In genomic region chr4:113050361-113050760, GRCh38 we compare ENCODE assay signal across 19 cellular contexts. TPM values are rescaled to one million over a fixed set of nuclear protein-coding genes. Genes with fewer than 3 reads are reported as not detected.
DNase-seq lines count a peak whose midpoint lies in the region; TF ChIP-seq lines count a peak whose summit lies in the region.
"Had no signal": no experiment of that assay in that cellular context is flagged by ENCODE, and none has a peak within 500 bp of the region (broad histone marks: within the 10 kb centered on the region; RNA-seq: fewer than 3 reads in every experiment).

No MANE protein-coding gene starts in this region.

- no CpG with 5 or more reads among the region's 2 CpGs for WGBS in neuronal stem cell (ENCODE audit: extremely low coverage in 2 of 2, insufficient read length in 2 of 2, insufficient replicate concordance in 1 of 2), 2 donors

- DNase-seq in NT2/D1 (ENCODE audit: low read depth, low spot score) (peak; percentile 9), head of caudate nucleus (peak in 23 of 42 donors; percentile 7 to 64 (median 30)), neuronal stem cell (ENCODE audit: low spot score) (no peak), CD14-positive monocyte (ENCODE audit: low spot score) (no peak), NK-92 (lab: John Stamatoyannopoulos, UW; ENCODE audit: unreplicated experiment) (no peak)
- no peak for DNase-seq in stimulated activated CD4-positive, alpha-beta T cell treated with anti-CD3 and anti-CD28 coated beads, Interleukin-1b, Interleukin-23, amount 100 ng/mL, for 48 hours
- DNase-seq: activated CD4-positive, alpha-beta T cell treated with anti-CD3 and anti-CD28 coated beads, Interleukin-2, amount 50 U/mL, for 4 hours; activated naive CD4-positive, alpha-beta T cell treated with anti-CD3 and anti-CD28 coated beads, Interleukin-2, amount 10 ng/mL, durations not matched to agents 7 days and 5 days; AML-193; dermis blood vessel endothelial cell; esophagus squamous epithelium; left cardiac atrium; NCI-H2171; SW 1271 had no signal

- peaks cover 28% of the 10 kb centered on the region for H3K4me1 ChIP-seq in HUES48 (ENCODE audit: control insufficient read depth, insufficient read depth, low read length)
- H3K4me1 ChIP-seq in NT2/D1 (ENCODE audit: insufficient read depth, insufficient read length), result no peaks in the 10 kb centered on the region
- peaks cover 5 to 9% of the 10 kb centered on the region in 2 donors for H3K4me1 ChIP-seq in neuronal stem cell (ENCODE audit: control insufficient read depth in 2 of 2, insufficient read depth in 1 of 2, low read depth in 1 of 2, low read length in 2 of 2)
- H3K4me1 ChIP-seq: esophagus squamous epithelium had no signal

- H4K91ac ChIP-seq in neuronal stem cell (ENCODE audit: low read depth, low read length, poor library complexity), result no peak overlapping the region

- H3K4me3 ChIP-seq in HUES48 (ENCODE audit: low read depth, low read length), result peak overlapping the region; percentile 33
- H3K4me3 ChIP-seq in NT2/D1 (ENCODE audit: insufficient read length, low read depth), result no peak overlapping the region
- H3K4me3 ChIP-seq in neuronal stem cell (ENCODE audit: low read length in 2 of 2), result no peak overlapping the region
- H3K4me3 ChIP-seq: K562 had no signal

- H3K9ac ChIP-seq in HUES48 (ENCODE audit: low read depth, low read length) (no peak overlapping the region), NT2/D1 (ENCODE audit: insufficient read length, low read depth) (no peak overlapping the region), neuronal stem cell (ENCODE audit: low read depth, low read length, poor library complexity) (no peak overlapping the region)

- peaks cover 0 to 1% (median 0%) of the 10 kb centered on the region in 7 donors for H3K9me3 Mint-ChIP-seq in CD14-positive monocyte
- H3K9me3 Mint-ChIP-seq: activated naive CD4-positive, alpha-beta T cell treated with anti-CD3 and anti-CD28 coated beads, Interleukin-2, amount 10 ng/mL, durations not matched to agents 7 days and 5 days had no signal

- H3K14ac ChIP-seq in neuronal stem cell (ENCODE audit: low read length), result no peak overlapping the region

- peak overlapping the region; percentile 36 for H3K27ac ChIP-seq in HUES48 (ENCODE audit: low read depth, low read length)
- no peak overlapping the region for H3K27ac ChIP-seq in neuronal stem cell (replicated peaks; ENCODE audit: low read length)
- H3K27ac ChIP-seq: esophagus squamous epithelium, HL-60, tibial nerve had no signal

- H3K4ac ChIP-seq in neuronal stem cell (ENCODE audit: low read length), result no peak overlapping the region

- H2AK5ac ChIP-seq in neuronal stem cell (ENCODE audit: low read depth, low read length), result no peak overlapping the region

- H3K79me1 ChIP-seq in neuronal stem cell (ENCODE audit: low read depth, low read length), result no peaks in the 10 kb centered on the region

- H3K9me3 ChIP-seq in HUES48 (ENCODE audit: control insufficient read depth, insufficient read depth, low read length) (no peaks in the 10 kb centered on the region), NT2/D1 (ENCODE audit: insufficient read depth, low read length) (no peaks in the 10 kb centered on the region), neuronal stem cell (replicated peaks in 1 of 2; ENCODE audit: control insufficient read depth in 2 of 2, insufficient read depth in 1 of 2, low read depth in 1 of 2, low read length in 2 of 2) (no peaks in the 10 kb centered on the region)
- H3K9me3 ChIP-seq: esophagus squamous epithelium, tibial nerve had no signal

- H3K36me3 ChIP-seq in HUES48 (ENCODE audit: control insufficient read depth, insufficient read depth, low read length) (no peaks in the 10 kb centered on the region), NT2/D1 (ENCODE audit: insufficient read depth, insufficient read length, low read length) (no peaks in the 10 kb centered on the region), neuronal stem cell (replicated peaks in 1 of 2; ENCODE audit: control insufficient read depth in 2 of 2, insufficient read depth in 2 of 2, low read length in 2 of 2) (no peaks in the 10 kb centered on the region)
- H3K36me3 ChIP-seq: esophagus squamous epithelium, tibial nerve had no signal

- H2AFZ ChIP-seq in neuronal stem cell (ENCODE audit: low read length), result peak overlapping the region; percentile 51

- intact Hi-C loops in head of caudate nucleus (cut with DNase I), result no loop called here
- intact Hi-C loops in CD14-positive monocyte (cut with micrococcal nuclease), result no loop called here

- no peak overlapping the region for H3K27ac Mint-ChIP-seq in CD14-positive monocyte
- H3K27ac Mint-ChIP-seq: activated naive CD4-positive, alpha-beta T cell treated with anti-CD3 and anti-CD28 coated beads, Interleukin-2, amount 10 ng/mL, durations not matched to agents 7 days and 5 days; progenitor cell of endocrine pancreas had no signal

- no peak overlapping the region for H3K23ac ChIP-seq in neuronal stem cell (ENCODE audit: low read depth, low read length, poor library complexity)

- no peak overlapping the region for H3K4me3 Mint-ChIP-seq in CD14-positive monocyte
- H3K4me3 Mint-ChIP-seq: activated naive CD4-positive, alpha-beta T cell treated with anti-CD3 and anti-CD28 coated beads, Interleukin-2, amount 10 ng/mL, durations not matched to agents 7 days and 5 days had no signal

- no peaks in the 10 kb centered on the region for H3K4me1 Mint-ChIP-seq in CD14-positive monocyte
- H3K4me1 Mint-ChIP-seq: activated naive CD4-positive, alpha-beta T cell treated with anti-CD3 and anti-CD28 coated beads, Interleukin-2, amount 10 ng/mL, durations not matched to agents 7 days and 5 days had no signal

- H2BK120ac ChIP-seq in neuronal stem cell (ENCODE audit: low read depth, low read length), result no peak overlapping the region

- H3K27me3 Mint-ChIP-seq in CD14-positive monocyte (ENCODE audit: low read depth in 3 of 3), result peaks cover 0 to 2% (median 0%) of the 10 kb centered on the region in 3 donors
- H3K27me3 Mint-ChIP-seq: progenitor cell of endocrine pancreas had no signal

- peak overlapping the region; percentile 53 for H3K4me2 ChIP-seq in neuronal stem cell (ENCODE audit: insufficient read depth, low read length, poor library complexity, severe bottlenecking)

- no peak overlapping the region for H2BK15ac ChIP-seq in neuronal stem cell (ENCODE audit: low read length)

- H2BK12ac ChIP-seq in neuronal stem cell (ENCODE audit: low read length), result no peak overlapping the region

- no peaks in the 10 kb centered on the region for H3K36me3 Mint-ChIP-seq in CD14-positive monocyte
- H3K36me3 Mint-ChIP-seq: activated naive CD4-positive, alpha-beta T cell treated with anti-CD3 and anti-CD28 coated beads, Interleukin-2, amount 10 ng/mL, durations not matched to agents 7 days and 5 days had no signal

- H3K27me3 ChIP-seq in HUES48 (ENCODE audit: control insufficient read depth, insufficient read depth, low read length) (no peaks in the 10 kb centered on the region), NT2/D1 (ENCODE audit: insufficient read depth, insufficient read length) (no peaks in the 10 kb centered on the region), neuronal stem cell (ENCODE audit: control insufficient read depth in 3 of 3, insufficient read depth in 3 of 3, low read depth in 1 of 3, low read length in 3 of 3) (no peaks in the 10 kb centered on the region)
- H3K27me3 ChIP-seq: esophagus squamous epithelium, tibial nerve had no signal

- no peak overlapping the region for H4K8ac ChIP-seq in neuronal stem cell (ENCODE audit: low read depth, low read length)

- no peak overlapping the region for H3K18ac ChIP-seq in neuronal stem cell (ENCODE audit: low read length)

- H2BK5ac ChIP-seq in neuronal stem cell (ENCODE audit: low read length), result no peak overlapping the region

- TF ChIP-seq CTCF in CD14-positive monocyte (IDR thresholded peaks at IDR 0.05), result no peak

RNA-seq across cellular contexts. Expression of gene ANK2, which starts 0.9 kb away (rescaled TPM):
- 11.4 TPM for polyA plus RNA-seq in neuronal stem cell (2013, experiment 1 of 2)
- polyA plus RNA-seq in neuronal stem cell (2013, experiment 2 of 2), result 11.6 TPM
- not detected for polyA plus RNA-seq in CD14-positive monocyte
- polyA plus RNA-seq: K562 had no signal

Comparison
In these comparisons a context has a peak if more than half of its experiments do, and no peak if none do; other contexts are left out.
1. DNase-seq: peak in NT2/D1 (single experiment) and head of caudate nucleus (23 of 42); none in neuronal stem cell (single experiment), stimulated activated CD4-positive, alpha-beta T cell treated with anti-CD3 and anti-CD28 coated beads, Interleukin-1b, Interleukin-23, amount 100 ng/mL, for 48 hours (single experiment), CD14-positive monocyte (single experiment) and NK-92 (single experiment).